In genomic region chr18:75247041-75247551, GRCh38 we compare ENCODE assay signal across 8 cellular contexts. TPM values are rescaled to one million over a fixed set of nuclear protein-coding genes. Genes with fewer than 3 reads are reported as not detected.
DNase-seq lines count a peak whose midpoint lies in the region; ATAC-seq and TF ChIP-seq lines count a peak whose summit lies in the region.

No MANE protein-coding gene starts in this region.

- no peaks in the 10 kb centered on the region for H3K9me3 Mint-ChIP-seq in Caco-2 (ENCODE audit: unreplicated experiment)

- CTCF ChIA-PET in Caco-2 (lab: Charles Lee), result no interaction called here

- peak overlapping the region; percentile 88 for H3K9ac ChIP-seq in adipocyte (ENCODE audit: low read length)

- no peaks in the 10 kb centered on the region for H3K36me3 ChIP-seq in adipocyte (ENCODE audit: control insufficient read depth, insufficient read depth, low read length, severe bottlenecking)
- no peaks in the 10 kb centered on the region for H3K36me3 ChIP-seq in kidney epithelial cell (ENCODE audit: control insufficient read depth, insufficient read depth, low read length)
- no peaks in the 10 kb centered on the region for H3K36me3 ChIP-seq in thyroid gland
- H3K36me3 ChIP-seq in Caco-2 (ENCODE audit: control insufficient read depth, insufficient read depth, low read length), result no peaks in the 10 kb centered on the region

- no peak overlapping the region for H3K27ac Mint-ChIP-seq in Caco-2 (ENCODE audit: unreplicated experiment)

- no peaks in the 10 kb centered on the region for H3K27me3 Mint-ChIP-seq in Caco-2 (ENCODE audit: insufficient read depth, unreplicated experiment)

- POLR2A ChIA-PET in Caco-2 (lab: Charles Lee), result no interaction called here

- peaks cover 29% of the 10 kb centered on the region for H3K4me1 ChIP-seq in adipocyte (ENCODE audit: control insufficient read depth, insufficient read depth, low read length)
- peaks cover 7 to 13% of the 10 kb centered on the region in 2 donors for H3K4me1 ChIP-seq in thyroid gland
- H3K4me1 ChIP-seq in Caco-2, result no peaks in the 10 kb centered on the region

- ATAC-seq in HG02884 (IDR thresholded peaks at IDR 0.05; ENCODE audit: unreplicated experiment), result no peak

- H3K4me1 Mint-ChIP-seq in Caco-2 (ENCODE audit: low read depth, unreplicated experiment), result no peaks in the 10 kb centered on the region

- no peaks in the 10 kb centered on the region for H3K9me3 ChIP-seq in adipocyte (ENCODE audit: control insufficient read depth, low read length)
- no peaks in the 10 kb centered on the region for H3K9me3 ChIP-seq in thyroid gland
- H3K9me3 ChIP-seq in Caco-2, result no peaks in the 10 kb centered on the region

- H3K4me3 ChIP-seq in adipocyte (ENCODE audit: low read length) (peak overlapping the region; percentile 82), kidney epithelial cell (ENCODE audit: low read depth, low read length) (no peak overlapping the region), thyroid gland (replicated peaks in 1 of 3) (peak overlapping the region in 2 of 3 donors; percentile 12 to 29), Caco-2 (ENCODE audit: low read depth, low read length) (no peak overlapping the region)

- intact Hi-C loops in thyroid gland (cut with DNase I) (no loop called here), Caco-2 (cut with micrococcal nuclease; ENCODE audit: unreplicated experiment) (no loop called here)

- no TSS peak for BruUV-seq in Caco-2 (replicated peaks; lab: Mats Ljungman, UMichigan)

- WGBS in thyroid gland, 2 donors, result 69 to 84% methylated on average over 7 to 9 of the region's 9 CpGs

- H3K4me3 Mint-ChIP-seq in Caco-2 (ENCODE audit: unreplicated experiment), result no peak overlapping the region

- DNase-seq in SIG-M5 treated with dmso at 0.1 percent for 504 hours (lab: John Stamatoyannopoulos, UW; ENCODE audit: unreplicated experiment), result peak; percentile 43
- DNase-seq in SIG-M5 (lab: John Stamatoyannopoulos, UW), result no peak
- peak; percentile 87 for DNase-seq in adipocyte (ENCODE audit: low read depth)
- no peak for DNase-seq in kidney epithelial cell (ENCODE audit: low read depth)
- DNase-seq in thyroid gland, result no peak
- DNase-seq in Caco-2, result no peak
- DNase-seq in CD1c-positive myeloid dendritic cell (ENCODE audit: extremely low spot score), result no peak

- H3K27me3 ChIP-seq in adipocyte (replicated peaks; ENCODE audit: control insufficient read depth, insufficient read depth, low read length) (no peaks in the 10 kb centered on the region), kidney epithelial cell (ENCODE audit: control insufficient read depth, insufficient read depth, low read length) (no peaks in the 10 kb centered on the region), thyroid gland (no peaks in the 10 kb centered on the region), Caco-2 (replicated peaks; ENCODE audit: control insufficient read depth, insufficient read depth, low read length) (no peaks in the 10 kb centered on the region)

- TF ChIP-seq POLR2A in thyroid gland (IDR thresholded peaks at IDR 0.05), result no peak

- H3K36me3 Mint-ChIP-seq in Caco-2 (ENCODE audit: insufficient read depth, unreplicated experiment), result no peaks in the 10 kb centered on the region

- H3K27ac ChIP-seq in thyroid gland, result peak overlapping the region; percentile 48 to 76 (median 72)

- TF ChIP-seq CTCF in kidney epithelial cell (IDR thresholded peaks at IDR 0.05; ENCODE audit: insufficient read depth, low read length, poor library complexity, severe bottlenecking) (peak; percentile 3), thyroid gland (IDR thresholded peaks at IDR 0.05) (no peak), Caco-2 (IDR thresholded peaks at IDR 0.05; ENCODE audit: insufficient read depth in 1 of 2, low read depth in 1 of 2, low read length in 1 of 2, severe bottlenecking in 1 of 2, unreplicated experiment in 1 of 2) (no peak)

RNA-seq across cellular contexts. Expression of gene TSHZ1, which starts 36.5 kb away (rescaled TPM):
- 4.8 and 5.8 TPM in 2 replicates for total RNA-seq in kidney epithelial cell
- total RNA-seq in thyroid gland, result 10 to 100 TPM; 17.9 to 22.2 (median 19.0) TPM
- total RNA-seq in Caco-2 (2022), result 3.4 and 4.4 TPM in 2 replicates

RNA-seq across cellular contexts. Expression of gene PTGR3, which starts 38.2 kb away (rescaled TPM):
- 6.6 and 11.8 TPM in 2 replicates for total RNA-seq in kidney epithelial cell
- 10 to 100 TPM; 19.3 to 62.7 (median 36.9) TPM for total RNA-seq in thyroid gland
- 9.3 and 9.6 TPM in 2 replicates for total RNA-seq in Caco-2 (2022)

Comparison
In these comparisons a context has a peak if more than half of its experiments do, and no peak if none do; other contexts are left out.
1. DNase-seq: peak in SIG-M5 treated with dmso at 0.1 percent for 504 hours (single experiment) and adipocyte (single experiment); none in SIG-M5 (single experiment), kidney epithelial cell (single experiment), thyroid gland (0 of 2), Caco-2 (0 of 2) and CD1c-positive myeloid dendritic cell (single experiment).
2. H3K4me3 ChIP-seq: peak in adipocyte (single experiment) and thyroid gland (2 of 3); none in kidney epithelial cell (single experiment) and Caco-2 (single experiment).